Comparison of ENCODE assay signal across 8 cellular contexts in the genomic region with DNA sequence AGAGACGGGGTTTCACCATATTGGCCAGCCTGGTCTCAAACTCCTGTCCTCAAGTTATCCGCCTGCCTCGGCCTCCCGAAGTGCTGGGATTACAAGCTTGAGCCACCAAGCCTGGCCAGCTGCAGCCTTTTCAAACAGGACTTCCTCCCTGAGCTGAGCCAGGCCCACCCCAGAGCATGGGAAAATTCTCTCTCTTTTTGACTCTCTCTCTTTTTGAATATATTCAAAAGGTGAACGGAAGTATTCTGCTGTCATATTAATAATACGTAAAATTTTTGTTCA. TPM values are rescaled to one million over a fixed set of nuclear protein-coding genes. Genes with fewer than 3 reads are reported as not detected.
DNase-seq lines count a peak whose midpoint lies in the region; ATAC-seq and TF ChIP-seq lines count a peak whose summit lies in the region.

No MANE protein-coding gene starts in this region.

- DNase-seq in stimulated activated CD4-positive, alpha-beta T cell treated with anti-CD3 and anti-CD28 coated beads, Interleukin-2, amount 100 ng/mL, for 24 hours = peak; percentile 19 to 28
- DNase-seq in stimulated activated CD4-positive, alpha-beta T cell treated with anti-CD3 and anti-CD28 coated beads, Interleukin-1b, Interleukin-23, amount 100 ng/mL, for 48 hours = no peak
- DNase-seq in vagina (ENCODE audit: extremely low spot score in 2 of 2) = no peak
- DNase-seq in NCI-H1417 treated with DMSO at 0.1 percent for 48 hours (lab: John Stamatoyannopoulos, UW) = no peak
- DNase-seq in inferior parietal cortex (ENCODE audit: extremely low spot score) = no peak

- H3K36me3 ChIP-seq in mesodermal cell (ENCODE audit: control insufficient read depth, insufficient read depth, low read length) = peaks cover 11% of the 10 kb centered on the region
- H3K36me3 ChIP-seq in vagina = no peaks in the 10 kb centered on the region

- H3K9me3 Mint-ChIP-seq in brain = peaks cover 53 to 85% (median 73%) of the 10 kb centered on the region in 5 experiments

- ATAC-seq in GM19397 (IDR thresholded peaks at IDR 0.05; ENCODE audit: unreplicated experiment) = no peak

- H3K27ac ChIP-seq in mesodermal cell (ENCODE audit: low read depth, low read length, severe bottlenecking) (no peak overlapping the region), vagina (peak overlapping the region; percentile 83)

- H3K9me3 ChIP-seq in mesodermal cell (ENCODE audit: control insufficient read depth, low read length) (peaks cover 44% of the 10 kb centered on the region), vagina (no peaks in the 10 kb centered on the region)

- H3K4me3 ChIP-seq in mesodermal cell (ENCODE audit: extremely low read depth, insufficient read depth, low read length, poor library complexity, severe bottlenecking) (peak overlapping the region; percentile 43), vagina (peak overlapping the region; percentile 67 to 75)

- intact Hi-C loops in vagina (cut with DNase I) = no loop called here

- peaks cover 7% of the 10 kb centered on the region for H3K27me3 Mint-ChIP-seq in brain

- H3K27me3 ChIP-seq in vagina = no peaks in the 10 kb centered on the region

- 83 to 90% methylated on average over 4 of the region's 6 CpGs for WGBS in mesodermal cell (ENCODE audit: insufficient coverage in 2 of 2), 2 experiments

- no peaks in the 10 kb centered on the region for H3K4me1 ChIP-seq in mesodermal cell (ENCODE audit: control insufficient read depth, insufficient read depth, low read length, poor library complexity, severe bottlenecking)
- peaks cover 28% of the 10 kb centered on the region for H3K4me1 ChIP-seq in vagina

- TF ChIP-seq POLR2A in vagina (IDR thresholded peaks at IDR 0.05) = no peak

- H3K27ac Mint-ChIP-seq in brain = peak overlapping the region; percentile 63 to 100 (median 99)

- H3K4me1 Mint-ChIP-seq in brain = peaks cover 40% of the 10 kb centered on the region

- peak overlapping the region; percentile 98 to 100 (median 99) for H3K4me3 Mint-ChIP-seq in brain

- TF ChIP-seq CTCF in brain (conservative IDR thresholded peaks at IDR 0.05) (no peak), vagina (IDR thresholded peaks at IDR 0.05) (no peak)

- peaks cover 49% of the 10 kb centered on the region for H3K36me3 Mint-ChIP-seq in brain

RNA-seq across cellular contexts. Expression of a gene that starts 0.5 kb away (rescaled TPM):
- 14.4 TPM for polyA plus RNA-seq in brain (ENCODE audit: insufficient read depth, low read depth, low replicate concordance)
- 7.8 TPM for polyA plus RNA-seq in mesodermal cell (2013, experiment 1 of 2)
- polyA plus RNA-seq in mesodermal cell (2013, experiment 2 of 2) = 5.3 TPM
- total RNA-seq in vagina = 33.6 TPM

RNA-seq across cellular contexts. Expression of a gene that starts 43.6 kb away (rescaled TPM):
- 9.6 TPM for polyA plus RNA-seq in brain (ENCODE audit: insufficient read depth, low read depth, low replicate concordance)
- 8.0 TPM for polyA plus RNA-seq in mesodermal cell (2013, experiment 1 of 2)
- polyA plus RNA-seq in mesodermal cell (2013, experiment 2 of 2) = 10.5 TPM
- 4.9 TPM for total RNA-seq in vagina

Comparison
In these comparisons a context has a peak if more than half of its experiments do, and no peak if none do; other contexts are left out.
1. DNase-seq: peak in stimulated activated CD4-positive, alpha-beta T cell treated with anti-CD3 and anti-CD28 coated beads, Interleukin-2, amount 100 ng/mL, for 24 hours (2 of 2); none in stimulated activated CD4-positive, alpha-beta T cell treated with anti-CD3 and anti-CD28 coated beads, Interleukin-1b, Interleukin-23, amount 100 ng/mL, for 48 hours (single experiment), vagina (0 of 2), NCI-H1417 treated with DMSO at 0.1 percent for 48 hours (single experiment) and inferior parietal cortex (single experiment).